Comparison of ENCODE assay signal across 5 cellular contexts in genomic region chr12:112036614-112037013, GRCh38. TPM values are rescaled to one million over a fixed set of nuclear protein-coding genes. Genes with fewer than 3 reads are reported as not detected.
A peak's percentile ranks its signal among the peaks of the same experiment; 100 is the strongest.
DNase-seq lines count a peak whose midpoint lies in the region; ATAC-seq, FAIRE-seq and TF ChIP-seq lines count a peak whose summit lies in the region.
"Not testable (repeated sequence)": the region's sequence is repeated elsewhere in the genome, so short reads cannot be mapped to it uniquely, and the experiment has no call there.

No MANE protein-coding gene starts in this region.

- not testable (repeated sequence) for ATAC-seq in WTC11, K562, HepG2

- DNase-seq in WTC11 (ENCODE audit: low spot score); K562 (ENCODE audit: extremely low read depth in 1 of 4, low spot score in 3 of 4); H1 (ENCODE audit: low read depth in 1 of 2, low spot score in 2 of 2); HepG2 (ENCODE audit: low spot score): not testable (repeated sequence)

- H3K18ac ChIP-seq in H1 (ENCODE audit: extremely low read depth, low read length): not testable (repeated sequence)

- H3K36me3 Mint-ChIP-seq in WTC11: peaks cover 63% of the 10 kb centered on the region

- peak overlapping the region; percentile 51 for H3K27ac Mint-ChIP-seq in WTC11

- not testable (repeated sequence) for BruUV-seq in K562 (replicated peaks; lab: Mats Ljungman, UMichigan); HepG2 (replicated peaks; lab: Mats Ljungman, UMichigan)

- not testable (repeated sequence) for H2BK20ac ChIP-seq in H1 (ENCODE audit: low read length)

- CTCF ChIA-PET in HEK293 (lab: Yijun Ruan, JAX); WTC11 (lab: Charles Lee); K562 (lab: Yijun Ruan, JAX; ENCODE audit: low intra/inter-chr PET ratio); HepG2 (lab: Yijun Ruan, JAX; ENCODE audit: low intra/inter-chr PET ratio, low total read pairs): not testable (repeated sequence)
- CTCF ChIA-PET in H1 (lab: Charles Lee; ENCODE audit: partially characterized antibody): interaction anchor here (0.9 to 1.7 kb wide), 2 partner anchors 51 to 93 kb away, joined by 3 read pairs; no protein-coding TSS in a partner anchor

- not testable (repeated sequence) for TF ChIP-seq RAD21 in K562 (CRISPR knock-in tag; conservative IDR thresholded peaks at IDR 0.05 in 1 of 2, IDR thresholded peaks at IDR 0.05 in 1 of 2); H1 (IDR thresholded peaks at IDR 0.05 in 1 of 2, conservative IDR thresholded peaks at IDR 0.05 in 1 of 2; ENCODE audit: low read depth in 2 of 2, low read length in 2 of 2); HepG2 (CRISPR knock-in tag; IDR thresholded peaks at IDR 0.05)

- H3K27me3 ChIP-seq in K562 (ENCODE audit: control insufficient read depth in 2 of 2, insufficient read depth in 2 of 2, low read length in 2 of 2); H1 (replicated peaks in 1 of 4; ENCODE audit: control insufficient read depth in 3 of 4, extremely low read depth in 1 of 4, insufficient read depth in 3 of 4, low read length in 3 of 4); HepG2 (ENCODE audit: control insufficient read depth in 1 of 2, insufficient read depth in 2 of 2, low read length in 2 of 2): not testable (repeated sequence)

- not testable (repeated sequence) for H2BK15ac ChIP-seq in H1 (ENCODE audit: low read length)

- WGBS in K562 (ENCODE audit: insufficient coverage, low coverage, missing lambda C conversion rate): 93% methylated on average over 11 of the region's 12 CpGs
- whole genome bisulfite sequencing in H1 (ENCODE audit: extremely low coverage in 1 of 2, insufficient coverage in 1 of 2, insufficient read length in 1 of 2, insufficient replicate concordance in 2 of 2, low coverage in 1 of 2, low lambda C conversion rate in 2 of 2, missing lambda C conversion rate in 1 of 2), 2 experiments: 91% methylated on average over 12 of the region's 12 CpGs; no CpG with 5 or more reads in 1 of the 2 experiments
- 99% methylated on average over 12 of the region's 12 CpGs for WGBS in HepG2 (ENCODE audit: low lambda C conversion rate)

- H2AK5ac ChIP-seq in H1 (ENCODE audit: low read depth, low read length): not testable (repeated sequence)

- intact Hi-C loops in K562 (cut with micrococcal nuclease); HepG2 (cut with micrococcal nuclease; ENCODE audit: unreplicated experiment): not testable (repeated sequence)

- H3K4ac ChIP-seq in H1 (replicated peaks; ENCODE audit: insufficient read length, low read depth, low read length): not testable (repeated sequence)

- H3K23me2 ChIP-seq in H1 (ENCODE audit: low read depth, low read length): not testable (repeated sequence)

- not testable (repeated sequence) for H3K56ac ChIP-seq in H1 (replicated peaks; ENCODE audit: insufficient read length, low read depth, low read length)

- H3K14ac ChIP-seq in H1 (ENCODE audit: insufficient read length): not testable (repeated sequence)

- not testable (repeated sequence) for H3K27ac ChIP-seq in HEK293 (ENCODE audit: extremely low read depth, low read depth, low read length); K562 (ENCODE audit: extremely low read depth, low read depth, low read length); H1 (ENCODE audit: low read depth, low read length); HepG2 (ENCODE audit: extremely low read length, insufficient read depth, low read length)

- H3K4me1 Mint-ChIP-seq in WTC11: peaks cover 22% of the 10 kb centered on the region

- not testable (repeated sequence) for H3K79me1 ChIP-seq in H1 (ENCODE audit: low read depth, low read length)

- not testable (repeated sequence) for TF ChIP-seq POLR2A in K562 (conservative IDR thresholded peaks at IDR 0.05); H1 (IDR thresholded peaks at IDR 0.05; ENCODE audit: control extremely low read depth in 1 of 2, low read depth in 2 of 2, low read length in 2 of 2); HepG2 (IDR thresholded peaks at IDR 0.05; ENCODE audit: insufficient read depth in 1 of 2, low read depth in 2 of 2, low read length in 2 of 2)

- not testable (repeated sequence) for H3K23ac ChIP-seq in H1 (ENCODE audit: insufficient read length)

- FAIRE-seq in K562 (lab: Jason Lieb, UNC); H1 (lab: Jason Lieb, UNC); HepG2 (lab: Jason Lieb, UNC): not testable (repeated sequence)

- H3K9me3 ChIP-seq in HEK293 (ENCODE audit: control insufficient read depth, insufficient read depth, low read depth, low read length); K562 (replicated peaks; ENCODE audit: control insufficient read depth, insufficient read depth, low read depth, low read length); H1 (ENCODE audit: insufficient read depth in 2 of 2, low read depth in 1 of 2, low read length in 1 of 2); HepG2 (ENCODE audit: low read length): not testable (repeated sequence)

- H3K9me3 Mint-ChIP-seq in WTC11: not testable (repeated sequence)

- not testable (repeated sequence) for TF ChIP-seq CTCF in HEK293 (tag by site-specific recombination; IDR thresholded peaks at IDR 0.05); WTC11 (IDR thresholded peaks at IDR 0.05); K562 (IDR thresholded peaks at IDR 0.05 in 2 of 3, conservative IDR thresholded peaks at IDR 0.05 in 1 of 3; ENCODE audit: insufficient read depth in 2 of 3, low read depth in 1 of 3, low read length in 3 of 3); H1 (IDR thresholded peaks at IDR 0.05; ENCODE audit: control extremely low read depth in 1 of 3, insufficient read depth in 1 of 3, low read depth in 1 of 3, low read length in 3 of 3); HepG2 (CRISPR knock-in tag; IDR thresholded peaks at IDR 0.05)

- H2AFZ ChIP-seq in K562 (ENCODE audit: low read depth, low read length); H1 (ENCODE audit: low read length); HepG2 (ENCODE audit: low read length): not testable (repeated sequence)

- H4K5ac ChIP-seq in H1 (ENCODE audit: insufficient read length, low read depth, low read length): not testable (repeated sequence)

- not testable (repeated sequence) for H3K9ac ChIP-seq in K562 (ENCODE audit: insufficient read depth in 1 of 2, low read depth in 2 of 2, low read length in 2 of 2); H1 (replicated peaks in 1 of 4; ENCODE audit: extremely low read depth in 1 of 4, low read depth in 3 of 4, low read length in 3 of 4); HepG2 (ENCODE audit: insufficient read depth, low read depth, low read length)

- H3K4me3 ChIP-seq in HEK293 (ENCODE audit: low read depth, low read length); K562; H1 (ENCODE audit: extremely low read depth in 1 of 4, insufficient read depth in 2 of 4, low read depth in 3 of 4, low read length in 4 of 4); HepG2 (replicated peaks in 1 of 3; ENCODE audit: insufficient read depth in 1 of 3, low read depth in 2 of 3, low read length in 3 of 3): not testable (repeated sequence)

- in situ Hi-C loops in K562 (cut with MboI); HepG2 (cut with HindIII; ENCODE audit: extremely low pct_ligation_motif_present, low pct_unique_long_range_greater_than_20kb): not testable (repeated sequence)

- H3K27me3 Mint-ChIP-seq in WTC11 (ENCODE audit: low read depth): not testable (repeated sequence)

- not testable (repeated sequence) for H3K4me3 Mint-ChIP-seq in WTC11

- H4K91ac ChIP-seq in H1 (replicated peaks; ENCODE audit: insufficient read length, low read length): not testable (repeated sequence)

- not testable (repeated sequence) for H2BK12ac ChIP-seq in H1 (ENCODE audit: low read depth, low read length)

- H3K4me2 ChIP-seq in K562 (ENCODE audit: insufficient read depth, low read length); H1 (ENCODE audit: insufficient read depth in 1 of 2, low read depth in 2 of 2, low read length in 2 of 2); HepG2 (ENCODE audit: low read depth, low read length): not testable (repeated sequence)

- H3K4me1 ChIP-seq in HEK293 (ENCODE audit: control insufficient read depth, insufficient read depth, low read length); K562 (replicated peaks in 1 of 2; ENCODE audit: control insufficient read depth in 2 of 2, insufficient read depth in 2 of 2, low read length in 2 of 2); H1 (replicated peaks in 1 of 4; ENCODE audit: control insufficient read depth in 3 of 4, insufficient read depth in 4 of 4, low read length in 3 of 4); HepG2 (ENCODE audit: insufficient read depth, low read length): not testable (repeated sequence)

- H3K9me1 ChIP-seq in K562 (ENCODE audit: control insufficient read depth, insufficient read depth, low read length): not testable (repeated sequence)

- TF ChIP-seq EP300 in K562 (IDR thresholded peaks at IDR 0.05; ENCODE audit: low read length); H1 (IDR thresholded peaks at IDR 0.05; ENCODE audit: borderline replicate concordance in 1 of 2, low read depth in 2 of 2, low read length in 2 of 2); HepG2 (IDR thresholded peaks at IDR 0.05; ENCODE audit: low read depth in 2 of 2, low read length in 2 of 2); HepG2 (CRISPR knock-in tag; IDR thresholded peaks at IDR 0.05; ENCODE audit: borderline replicate concordance): not testable (repeated sequence)

- POLR2A ChIA-PET in HEK293 (lab: Yijun Ruan, JAX); WTC11 (lab: Charles Lee); HepG2 (lab: Yijun Ruan, JAX): not testable (repeated sequence)
- POLR2A ChIA-PET in K562 (lab: Yijun Ruan, JAX): interaction anchor here (1.0 to 1.2 kb wide), 2 partner anchors 14 to 15 kb away, joined by 3 read pairs; no protein-coding TSS in a partner anchor
- POLR2A ChIA-PET in H1 (lab: Charles Lee; ENCODE audit: partially characterized antibody): interaction anchor here (1.0 to 2.0 kb wide), 3 partner anchors 9 to 80 kb away, joined by 3 to 7 read pairs (median 3); no protein-coding TSS in a partner anchor

- peaks cover 92 to 93% of the 10 kb centered on the region in 2 experiments for H3K36me3 ChIP-seq in HEK293 (ENCODE audit: control insufficient read depth in 2 of 2, insufficient read depth in 1 of 2, low read length in 2 of 2)
- peaks cover 93% of the 10 kb centered on the region for H3K36me3 ChIP-seq in K562 (ENCODE audit: control insufficient read depth, insufficient read depth, low read length)
- peaks cover 12 to 82% (median 47%) of the 10 kb centered on the region in 4 experiments for H3K36me3 ChIP-seq in H1 (ENCODE audit: control insufficient read depth in 2 of 4, insufficient read depth in 4 of 4, low read length in 3 of 4)
- peaks cover 14 to 74% of the 10 kb centered on the region in 2 experiments for H3K36me3 ChIP-seq in HepG2 (replicated peaks in 1 of 2; ENCODE audit: control insufficient read depth in 1 of 2, insufficient read depth in 2 of 2, low read length in 2 of 2)

- not testable (repeated sequence) for H4K8ac ChIP-seq in H1 (ENCODE audit: extremely low read depth, insufficient read depth, low read length)

- not testable (repeated sequence) for H2BK5ac ChIP-seq in H1 (ENCODE audit: low read depth, low read length)

- not testable (repeated sequence) for H4K20me1 ChIP-seq in K562 (replicated peaks; ENCODE audit: control insufficient read depth, insufficient read depth, low read length); H1 (replicated peaks in 1 of 2; ENCODE audit: control insufficient read depth in 1 of 2, insufficient read depth in 2 of 2, low read length in 2 of 2); HepG2 (ENCODE audit: insufficient read depth, low read length)

- not testable (repeated sequence) for H2BK120ac ChIP-seq in H1 (replicated peaks; ENCODE audit: low read depth, low read length)

- not testable (repeated sequence) for H3K79me2 ChIP-seq in K562 (ENCODE audit: control insufficient read depth, insufficient read depth, low read length); H1 (ENCODE audit: control insufficient read depth in 1 of 2, insufficient read depth in 2 of 2, low read length in 2 of 2); HepG2 (ENCODE audit: insufficient read depth, low read length)

RNA-seq across cellular contexts. Expression of gene ERP29, which starts 23.4 kb away (rescaled TPM):
- total RNA-seq in WTC11 (2021): 162 to 171 TPM (median 168 TPM) in 3 replicates
- 69.6 and 72.2 TPM in 2 replicates for total RNA-seq in K562 (2011; cell fraction: chromatin; rRNA removed; ENCODE audit: low replicate concordance)
- 118 and 126 TPM in 2 replicates for total RNA-seq in K562 (2011; cell fraction: nucleolus; rRNA removed)
- 117 and 135 TPM in 2 replicates for total RNA-seq in K562 (2011; cell fraction: nucleoplasm; rRNA removed)
- total RNA-seq in K562 (2014; rRNA removed): 58.6 and 60.7 TPM in 2 replicates
- total RNA-seq in K562 (2014; rRNA removed; fragmentation: Illumina TruSeq; extraction: Trizol): 112 and 113 TPM in 2 replicates
- total RNA-seq in K562 (2015; rRNA removed; fragmentation: Illumina TruSeq; extraction: Trizol): 133 TPM in 2 replicates
- total RNA-seq in K562 (2021): 82.3 and 97.5 TPM in 2 replicates
- polyA plus RNA-seq in K562 (2011; rRNA removed): 111 and 129 TPM in 2 replicates
- polyA plus RNA-seq in K562 (2011; cell fraction: cytosol; rRNA removed): 56.1 and 102 TPM in 2 replicates
- polyA plus RNA-seq in K562 (2011; cell fraction: nucleus; rRNA removed): 32.9 and 55.8 TPM in 2 replicates
- 139 and 228 TPM in 2 replicates for polyA plus RNA-seq in K562 (2012)
- polyA plus RNA-seq in K562 (2014; fragmentation: Illumina TruSeq; extraction: Trizol): 106 and 110 TPM in 2 replicates
- polyA plus RNA-seq in K562 (2014; fragmentation: Nextera tagmentation; extraction: Ambion mirVana): 100 to 1,000 TPM in 1 of 2 experiments, 10 to 100 TPM in 1; 42.4 to 146 TPM
- polyA plus RNA-seq in K562 (2014; rRNA removed): 136 and 137 TPM in 2 replicates
- polyA minus RNA-seq in K562 (2011; rRNA and poly(A)+ RNA removed): 46.1 and 59.2 TPM in 2 replicates
- 25.2 and 32.2 TPM in 2 replicates for polyA minus RNA-seq in K562 (2011; cell fraction: cytosol; rRNA and poly(A)+ RNA removed)
- polyA minus RNA-seq in K562 (2011; cell fraction: nucleus; rRNA and poly(A)+ RNA removed): 10.2 and 19.7 TPM in 2 replicates
- total RNA-seq in H1 (2021; fragmentation: NEBNext Ultra II Directional; extraction: Animal tissue kit (Norgen Biotek cat#: 25700)): 168 and 171 TPM in 2 replicates
- polyA plus RNA-seq in H1 (2011; rRNA removed): 85.9 and 88.7 TPM in 2 replicates
- 161 TPM for polyA plus RNA-seq in H1 (2011; cell fraction: cytosol; rRNA removed)
- 72.3 TPM for polyA plus RNA-seq in H1 (2011; cell fraction: nucleus; rRNA removed)
- polyA plus RNA-seq in H1 (2012, experiment 1 of 2): 228 to 266 TPM (median 241 TPM) in 4 replicates
- polyA plus RNA-seq in H1 (2012, experiment 2 of 2): 103 TPM
- polyA plus RNA-seq in H1 (2013, experiment 1 of 2): 193 TPM
- polyA plus RNA-seq in H1 (2013, experiment 2 of 2): 244 TPM
- polyA minus RNA-seq in H1 (2011; rRNA and poly(A)+ RNA removed): 47.7 and 48.4 TPM in 2 replicates
- polyA minus RNA-seq in H1 (2011; cell fraction: cytosol; rRNA and poly(A)+ RNA removed): 56.0 TPM
- 39.3 TPM for polyA minus RNA-seq in H1 (2011; cell fraction: nucleus; rRNA and poly(A)+ RNA removed)
- 67.6 and 147 TPM in 2 replicates for total RNA-seq in HepG2 (2016; rRNA removed; fragmentation: Illumina TruSeq; extraction: Trizol)
- 27.5 and 33.1 TPM in 2 replicates for total RNA-seq in HepG2 (2016; cell fraction: cytosol; rRNA removed; fragmentation: Illumina TruSeq; extraction: Trizol; ENCODE audit: low read depth)
- 65.3 and 155 TPM in 2 replicates for total RNA-seq in HepG2 (2016; cell fraction: insoluble cytoplasmic fraction; rRNA removed; fragmentation: Illumina TruSeq; extraction: Trizol)
- total RNA-seq in HepG2 (2016; cell fraction: membrane; rRNA removed; fragmentation: Illumina TruSeq; extraction: Trizol): 54.7 and 62.6 TPM in 2 replicates
- 94.1 and 104 TPM in 2 replicates for total RNA-seq in HepG2 (2016; cell fraction: nucleus; rRNA removed; fragmentation: Illumina TruSeq; extraction: Trizol)
- 111 and 120 TPM in 2 replicates for polyA plus RNA-seq in HepG2 (2011; rRNA removed)
- polyA plus RNA-seq in HepG2 (2011; cell fraction: cytosol; rRNA removed): 108 and 114 TPM in 2 replicates
- polyA plus RNA-seq in HepG2 (2011; cell fraction: nucleus; rRNA removed): 34.4 and 41.3 TPM in 2 replicates
- 141 and 166 TPM in 2 replicates for polyA plus RNA-seq in HepG2 (2012)
- 43.0 and 45.1 TPM in 2 replicates for polyA plus RNA-seq in HepG2 (2016; cell fraction: cytosol; fragmentation: Illumina TruSeq; extraction: Trizol; ENCODE audit: low read depth)
- polyA plus RNA-seq in HepG2 (2016; cell fraction: insoluble cytoplasmic fraction; fragmentation: Illumina TruSeq; extraction: Trizol; ENCODE audit: low read depth): 89.3 and 89.8 TPM in 2 replicates
- polyA plus RNA-seq in HepG2 (2016; cell fraction: membrane; fragmentation: Illumina TruSeq; extraction: Trizol; ENCODE audit: low read depth): 67.3 and 70.7 TPM in 2 replicates
- 224 and 238 TPM in 2 replicates for polyA plus RNA-seq in HepG2 (2016; cell fraction: nucleus; fragmentation: Illumina TruSeq; extraction: Trizol; ENCODE audit: insufficient read depth, low read depth)
- 45.4 and 67.6 TPM in 2 replicates for polyA minus RNA-seq in HepG2 (2011; rRNA and poly(A)+ RNA removed; ENCODE audit: low replicate concordance)
- 45.6 and 46.9 TPM in 2 replicates for polyA minus RNA-seq in HepG2 (2011; cell fraction: cytosol; rRNA and poly(A)+ RNA removed)
- 25.5 and 27.4 TPM in 2 replicates for polyA minus RNA-seq in HepG2 (2011; cell fraction: nucleus; rRNA and poly(A)+ RNA removed)

RNA-seq across cellular contexts. Expression of gene TMEM116, which starts 23.6 kb away (rescaled TPM):
- total RNA-seq in WTC11 (2021) (7.8 to 10.5 TPM (median 9.4 TPM) in 3 replicates), K562 (2014; rRNA removed) (5.2 and 10.0 TPM in 2 replicates), K562 (2014; rRNA removed; fragmentation: Illumina TruSeq; extraction: Trizol) (14.2 and 15.6 TPM in 2 replicates), K562 (2015; rRNA removed; fragmentation: Illumina TruSeq; extraction: Trizol) (9.0 and 10.7 TPM in 2 replicates), K562 (2021) (10.8 and 11.1 TPM in 2 replicates), HepG2 (2016; rRNA removed; fragmentation: Illumina TruSeq; extraction: Trizol) (11.5 and 14.0 TPM in 2 replicates)
- 107 and 160 TPM in 2 replicates for total RNA-seq in K562 (2011; cell fraction: chromatin; rRNA removed; ENCODE audit: low replicate concordance)
- 75.5 and 75.9 TPM in 2 replicates for total RNA-seq in K562 (2011; cell fraction: nucleolus; rRNA removed)
- total RNA-seq in K562 (2011; cell fraction: nucleoplasm; rRNA removed): 121 and 154 TPM in 2 replicates
- polyA plus RNA-seq in K562 (2011; rRNA removed) (78.6 and 98.3 TPM in 2 replicates), K562 (2014; fragmentation: Illumina TruSeq; extraction: Trizol) (13.9 and 14.4 TPM in 2 replicates), K562 (2014; fragmentation: Nextera tagmentation; extraction: Ambion mirVana) (10 to 100 TPM; 19.2 to 22.9 TPM), K562 (2014; rRNA removed) (12.7 and 16.3 TPM in 2 replicates), H1 (2011; rRNA removed) (17.7 and 25.2 TPM in 2 replicates), HepG2 (2011; rRNA removed) (16.4 and 17.8 TPM in 2 replicates)
- 41.1 and 95.9 TPM in 2 replicates for polyA plus RNA-seq in K562 (2011; cell fraction: cytosol; rRNA removed)
- polyA plus RNA-seq in K562 (2011; cell fraction: nucleus; rRNA removed): 61.9 and 123 TPM in 2 replicates
- polyA plus RNA-seq in K562 (2012): 12.9 and 20.1 TPM in 2 replicates
- polyA minus RNA-seq in K562 (2011; rRNA and poly(A)+ RNA removed): 44.7 and 67.7 TPM in 2 replicates
- polyA minus RNA-seq in K562 (2011; cell fraction: cytosol; rRNA and poly(A)+ RNA removed): 15.4 and 22.0 TPM in 2 replicates
- 23.4 and 62.4 TPM in 2 replicates for polyA minus RNA-seq in K562 (2011; cell fraction: nucleus; rRNA and poly(A)+ RNA removed)
- 8.1 and 8.9 TPM in 2 replicates for total RNA-seq in H1 (2021; fragmentation: NEBNext Ultra II Directional; extraction: Animal tissue kit (Norgen Biotek cat#: 25700))
- polyA plus RNA-seq in H1 (2011; cell fraction: cytosol; rRNA removed): 19.5 TPM
- 10.3 TPM for polyA plus RNA-seq in H1 (2011; cell fraction: nucleus; rRNA removed)
- 8.4 to 9.8 TPM (median 9.2 TPM) in 4 replicates for polyA plus RNA-seq in H1 (2012, experiment 1 of 2)
- 1.8 TPM for polyA plus RNA-seq in H1 (2012, experiment 2 of 2)
- 9.6 TPM for polyA plus RNA-seq in H1 (2013, experiment 1 of 2)
- polyA plus RNA-seq in H1 (2013, experiment 2 of 2): 9.9 TPM
- polyA minus RNA-seq in H1 (2011; rRNA and poly(A)+ RNA removed): 19.2 and 24.1 TPM in 2 replicates
- 13.8 TPM for polyA minus RNA-seq in H1 (2011; cell fraction: cytosol; rRNA and poly(A)+ RNA removed)
- 20.0 TPM for polyA minus RNA-seq in H1 (2011; cell fraction: nucleus; rRNA and poly(A)+ RNA removed)
- 16.2 and 16.3 TPM in 2 replicates for total RNA-seq in HepG2 (2016; cell fraction: cytosol; rRNA removed; fragmentation: Illumina TruSeq; extraction: Trizol; ENCODE audit: low read depth)
- 11.3 and 12.0 TPM in 2 replicates for total RNA-seq in HepG2 (2016; cell fraction: insoluble cytoplasmic fraction; rRNA removed; fragmentation: Illumina TruSeq; extraction: Trizol)
- total RNA-seq in HepG2 (2016; cell fraction: membrane; rRNA removed; fragmentation: Illumina TruSeq; extraction: Trizol): 19.0 and 19.7 TPM in 2 replicates
- total RNA-seq in HepG2 (2016; cell fraction: nucleus; rRNA removed; fragmentation: Illumina TruSeq; extraction: Trizol): 10.1 and 13.8 TPM in 2 replicates
- polyA plus RNA-seq in HepG2 (2011; cell fraction: cytosol; rRNA removed): 12.8 and 17.1 TPM in 2 replicates
- polyA plus RNA-seq in HepG2 (2011; cell fraction: nucleus; rRNA removed): 11.8 and 11.9 TPM in 2 replicates
- polyA plus RNA-seq in HepG2 (2012): 8.2 and 10.9 TPM in 2 replicates
- polyA plus RNA-seq in HepG2 (2016; cell fraction: cytosol; fragmentation: Illumina TruSeq; extraction: Trizol; ENCODE audit: low read depth): 9.4 and 15.0 TPM in 2 replicates
- 9.7 and 10.6 TPM in 2 replicates for polyA plus RNA-seq in HepG2 (2016; cell fraction: insoluble cytoplasmic fraction; fragmentation: Illumina TruSeq; extraction: Trizol; ENCODE audit: low read depth)
- polyA plus RNA-seq in HepG2 (2016; cell fraction: membrane; fragmentation: Illumina TruSeq; extraction: Trizol; ENCODE audit: low read depth): 14.4 and 15.5 TPM in 2 replicates
- polyA plus RNA-seq in HepG2 (2016; cell fraction: nucleus; fragmentation: Illumina TruSeq; extraction: Trizol; ENCODE audit: insufficient read depth, low read depth): 14.6 and 15.5 TPM in 2 replicates
- polyA minus RNA-seq in HepG2 (2011; rRNA and poly(A)+ RNA removed; ENCODE audit: low replicate concordance): 12.7 and 18.4 TPM in 2 replicates
- polyA minus RNA-seq in HepG2 (2011; cell fraction: cytosol; rRNA and poly(A)+ RNA removed): 7.5 and 7.6 TPM in 2 replicates
- polyA minus RNA-seq in HepG2 (2011; cell fraction: nucleus; rRNA and poly(A)+ RNA removed): 17.8 and 18.7 TPM in 2 replicates
